Comparison of ENCODE assay signal across 7 cellular contexts in genomic region chr16:88442811-88443576, GRCh38. TPM values are rescaled to one million over a fixed set of nuclear protein-coding genes. Genes with fewer than 3 reads are reported as not detected.
DNase-seq lines count a peak whose midpoint lies in the region; ATAC-seq and TF ChIP-seq lines count a peak whose summit lies in the region.

No MANE protein-coding gene starts in this region.

- CTCF ChIA-PET in activated naive CD4-positive, alpha-beta T cell treated with anti-CD3 and anti-CD28 coated beads, Interleukin-2, amount 10 ng/mL, durations not matched to agents 7 days and 5 days (lab: Charles Lee), result interaction anchor here (1.0 to 1.8 kb wide), 3 partner anchors 118 to 128 kb away, joined by 4 to 8 read pairs (median 5); no protein-coding TSS in a partner anchor

- peaks cover 4% of the 10 kb centered on the region for H3K4me1 Mint-ChIP-seq in activated naive CD4-positive, alpha-beta T cell treated with anti-CD3 and anti-CD28 coated beads, Interleukin-2, amount 10 ng/mL, durations not matched to agents 7 days and 5 days

- H3K27ac ChIP-seq in cardiac muscle cell (no peak overlapping the region), prostate gland (no peak overlapping the region)

- H3K27ac Mint-ChIP-seq in activated naive CD4-positive, alpha-beta T cell treated with anti-CD3 and anti-CD28 coated beads, Interleukin-2, amount 10 ng/mL, durations not matched to agents 7 days and 5 days, result no peak overlapping the region

- intact Hi-C loops in prostate gland (cut with DNase I), result loop anchor here (2.0 to 10.0 kb wide), 2 partner anchors 84 to 122 kb away; no protein-coding TSS in a partner anchor

- no peaks in the 10 kb centered on the region for H3K9me3 ChIP-seq in cardiac muscle cell (ENCODE audit: low read depth)
- no peaks in the 10 kb centered on the region for H3K9me3 ChIP-seq in prostate gland

- peak; percentile 96 for TF ChIP-seq CTCF in GM13976 (IDR thresholded peaks at IDR 0.05; ENCODE audit: borderline replicate concordance, control extremely low read depth, extremely low read depth, insufficient read depth, missing control alignments)
- peak; percentile 90 for TF ChIP-seq CTCF in cardiac muscle cell (IDR thresholded peaks at IDR 0.05; ENCODE audit: low read depth, low read length)
- peak; percentile 87 to 99 (median 98) for TF ChIP-seq CTCF in prostate gland (IDR thresholded peaks at IDR 0.05)

- 21% methylated on average over 34 of the region's 37 CpGs for WGBS in prostate gland

- in situ Hi-C loops in GM13976 (cut with MboI; ENCODE audit: low sequenced_read_pairs, unreplicated experiment), result loop anchor here (25.0 kb wide), 1 partner anchor 94 kb away; no protein-coding TSS in a partner anchor

- H3K4me1 ChIP-seq in cardiac muscle cell (ENCODE audit: low read depth), result peaks cover 1% of the 10 kb centered on the region
- no peaks in the 10 kb centered on the region for H3K4me1 ChIP-seq in prostate gland (replicated peaks)

- H3K9me3 Mint-ChIP-seq in activated naive CD4-positive, alpha-beta T cell treated with anti-CD3 and anti-CD28 coated beads, Interleukin-2, amount 10 ng/mL, durations not matched to agents 7 days and 5 days, result no peaks in the 10 kb centered on the region

- no peak for TF ChIP-seq POLR2A in prostate gland (IDR thresholded peaks at IDR 0.05)

- peaks cover 16% of the 10 kb centered on the region for H3K27me3 Mint-ChIP-seq in activated naive CD4-positive, alpha-beta T cell treated with anti-CD3 and anti-CD28 coated beads, Interleukin-2, amount 10 ng/mL, durations not matched to agents 7 days and 5 days

- H3K4me3 ChIP-seq in cardiac muscle cell, result no peak overlapping the region
- no peak overlapping the region for H3K4me3 ChIP-seq in prostate gland

- ATAC-seq in SK-N-SH treated with all-trans-retinoic acid at 6 μM for 48 hours (peak; percentile 93), HG03025 (IDR thresholded peaks at IDR 0.05; ENCODE audit: low FRiP score, unreplicated experiment) (no peak)

- H3K4me3 Mint-ChIP-seq in activated naive CD4-positive, alpha-beta T cell treated with anti-CD3 and anti-CD28 coated beads, Interleukin-2, amount 10 ng/mL, durations not matched to agents 7 days and 5 days, result no peak overlapping the region

- no peaks in the 10 kb centered on the region for H3K36me3 ChIP-seq in cardiac muscle cell
- H3K36me3 ChIP-seq in prostate gland, result no peaks in the 10 kb centered on the region

- no peaks in the 10 kb centered on the region for H3K36me3 Mint-ChIP-seq in activated naive CD4-positive, alpha-beta T cell treated with anti-CD3 and anti-CD28 coated beads, Interleukin-2, amount 10 ng/mL, durations not matched to agents 7 days and 5 days

- H3K27me3 ChIP-seq in cardiac muscle cell (peaks cover 3% of the 10 kb centered on the region), prostate gland (replicated peaks; ENCODE audit: insufficient read depth) (no peaks in the 10 kb centered on the region)

- DNase-seq in GM13976 (ENCODE audit: low spot score) (peak; percentile 95), LHCN-M2 (ENCODE audit: low read depth) (peak; percentile 46), cardiac muscle cell (ENCODE audit: low read depth in 1 of 2, low spot score in 1 of 2) (peak; percentile 75 to 88), prostate gland (ENCODE audit: low spot score) (peak; percentile 65)
- peak; percentile 85 for DNase-seq in activated naive CD4-positive, alpha-beta T cell treated with anti-CD3 and anti-CD28 coated beads, Interleukin-2, amount 10 ng/mL, durations not matched to agents 7 days and 5 days

TF ChIP-seq in SK-N-SH treated with all-trans-retinoic acid at 6 μM for 48 hours, 23 proteins besides CTCF, POLR2A, EP300 and RAD21 (continues in another document):
- TF ChIP-seq ISL1 (CRISPR knock-in tag; IDR thresholded peaks at IDR 0.05) (no peak), ZC3H10 (CRISPR knock-in tag; IDR thresholded peaks at IDR 0.05) (no peak), SNAI2 (CRISPR knock-in tag; IDR thresholded peaks at IDR 0.05) (no peak), ARNTL (CRISPR knock-in tag; IDR thresholded peaks at IDR 0.05; ENCODE audit: borderline replicate concordance, low read depth) (no peak), ZFP3 (CRISPR knock-in tag; IDR thresholded peaks at IDR 0.05) (no peak), OSR1 (CRISPR knock-in tag; IDR thresholded peaks at IDR 0.05) (no peak), PPARA (CRISPR knock-in tag; IDR thresholded peaks at IDR 0.05; ENCODE audit: borderline replicate concordance) (no peak), RARB (CRISPR knock-in tag; IDR thresholded peaks at IDR 0.05) (no peak), BACH2 (CRISPR knock-in tag; IDR thresholded peaks at IDR 0.05; ENCODE audit: borderline replicate concordance) (no peak), TOX (CRISPR knock-in tag; IDR thresholded peaks at IDR 0.05; ENCODE audit: borderline replicate concordance) (no peak), ZFP30 (CRISPR knock-in tag; IDR thresholded peaks at IDR 0.05) (no peak), CSDC2 (CRISPR knock-in tag; IDR thresholded peaks at IDR 0.05) (no peak), POU6F1 (CRISPR knock-in tag; IDR thresholded peaks at IDR 0.05; ENCODE audit: borderline replicate concordance, low read depth) (no peak), ZNF565 (CRISPR knock-in tag; conservative IDR thresholded peaks at IDR 0.05; ENCODE audit: low read depth) (no peak), ZNF8 (CRISPR knock-in tag; IDR thresholded peaks at IDR 0.05) (no peak)
- TF ChIP-seq, protein P1, sequence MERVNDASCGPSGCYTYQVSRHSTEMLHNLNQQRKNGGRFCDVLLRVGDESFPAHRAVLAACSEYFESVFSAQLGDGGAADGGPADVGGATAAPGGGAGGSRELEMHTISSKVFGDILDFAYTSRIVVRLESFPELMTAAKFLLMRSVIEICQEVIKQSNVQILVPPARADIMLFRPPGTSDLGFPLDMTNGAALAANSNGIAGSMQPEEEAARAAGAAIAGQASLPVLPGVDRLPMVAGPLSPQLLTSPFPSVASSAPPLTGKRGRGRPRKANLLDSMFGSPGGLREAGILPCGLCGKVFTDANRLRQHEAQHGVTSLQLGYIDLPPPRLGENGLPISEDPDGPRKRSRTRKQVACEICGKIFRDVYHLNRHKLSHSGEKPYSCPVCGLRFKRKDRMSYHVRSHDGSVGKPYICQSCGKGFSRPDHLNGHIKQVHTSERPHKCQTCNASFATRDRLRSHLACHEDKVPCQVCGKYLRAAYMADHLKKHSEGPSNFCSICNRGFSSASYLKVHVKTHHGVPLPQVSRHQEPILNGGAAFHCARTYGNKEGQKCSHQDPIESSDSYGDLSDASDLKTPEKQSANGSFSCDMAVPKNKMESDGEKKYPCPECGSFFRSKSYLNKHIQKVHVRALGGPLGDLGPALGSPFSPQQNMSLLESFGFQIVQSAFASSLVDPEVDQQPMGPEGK (CRISPR knock-in tag; IDR thresholded peaks at IDR 0.05; ENCODE audit: borderline replicate concordance), result no peak
- TF ChIP-seq, protein P2, sequence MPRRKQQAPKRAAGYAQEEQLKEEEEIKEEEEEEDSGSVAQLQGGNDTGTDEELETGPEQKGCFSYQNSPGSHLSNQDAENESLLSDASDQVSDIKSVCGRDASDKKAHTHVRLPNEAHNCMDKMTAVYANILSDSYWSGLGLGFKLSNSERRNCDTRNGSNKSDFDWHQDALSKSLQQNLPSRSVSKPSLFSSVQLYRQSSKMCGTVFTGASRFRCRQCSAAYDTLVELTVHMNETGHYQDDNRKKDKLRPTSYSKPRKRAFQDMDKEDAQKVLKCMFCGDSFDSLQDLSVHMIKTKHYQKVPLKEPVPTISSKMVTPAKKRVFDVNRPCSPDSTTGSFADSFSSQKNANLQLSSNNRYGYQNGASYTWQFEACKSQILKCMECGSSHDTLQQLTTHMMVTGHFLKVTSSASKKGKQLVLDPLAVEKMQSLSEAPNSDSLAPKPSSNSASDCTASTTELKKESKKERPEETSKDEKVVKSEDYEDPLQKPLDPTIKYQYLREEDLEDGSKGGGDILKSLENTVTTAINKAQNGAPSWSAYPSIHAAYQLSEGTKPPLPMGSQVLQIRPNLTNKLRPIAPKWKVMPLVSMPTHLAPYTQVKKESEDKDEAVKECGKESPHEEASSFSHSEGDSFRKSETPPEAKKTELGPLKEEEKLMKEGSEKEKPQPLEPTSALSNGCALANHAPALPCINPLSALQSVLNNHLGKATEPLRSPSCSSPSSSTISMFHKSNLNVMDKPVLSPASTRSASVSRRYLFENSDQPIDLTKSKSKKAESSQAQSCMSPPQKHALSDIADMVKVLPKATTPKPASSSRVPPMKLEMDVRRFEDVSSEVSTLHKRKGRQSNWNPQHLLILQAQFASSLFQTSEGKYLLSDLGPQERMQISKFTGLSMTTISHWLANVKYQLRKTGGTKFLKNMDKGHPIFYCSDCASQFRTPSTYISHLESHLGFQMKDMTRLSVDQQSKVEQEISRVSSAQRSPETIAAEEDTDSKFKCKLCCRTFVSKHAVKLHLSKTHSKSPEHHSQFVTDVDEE (CRISPR knock-in tag; IDR thresholded peaks at IDR 0.05), result no peak

RNA-seq across cellular contexts. Expression of gene ZFPM1, which starts 10.1 kb away (rescaled TPM):
- total RNA-seq in LHCN-M2 (2014; rRNA removed) (1.1 and 2.2 TPM in 2 replicates), cardiac muscle cell (9.4 and 11.9 TPM in 2 replicates), prostate gland (10 to 100 TPM in 1 of 2 donors, 1 to 10 TPM in 1; 4.1 to 21.5 TPM)
- polyA plus RNA-seq in LHCN-M2 (2012), result 2.8 TPM
- polyA plus RNA-seq in cardiac muscle cell, result 7.6 and 8.3 TPM in 2 replicates
